28 cellular contexts compared by ENCODE assay signal in genomic region chr9:114789006-114789405, GRCh38.
"Had no signal": no experiment of that assay in that cellular context is flagged by ENCODE, and none has a peak within 500 bp of the region (broad histone marks: within the 10 kb centered on the region; RNA-seq: fewer than 3 reads in every experiment).

No MANE protein-coding gene starts in this region.

- H3K4me3 ChIP-seq: esophagus squamous epithelium, gastroesophageal sphincter, heart left ventricle, mucosa of descending colon, neural progenitor cell, stomach, transverse colon, uterus had no signal

- H2AFZ ChIP-seq: neural progenitor cell had no signal

- H3K4me2 ChIP-seq: neural progenitor cell had no signal

- H3K4me1 ChIP-seq: uterus had no signal

- H3K27me3 ChIP-seq: gastroesophageal sphincter, neural progenitor cell, stomach, transverse colon, uterus had no signal

- H3K9me3 ChIP-seq: esophagus squamous epithelium, gastroesophageal sphincter, heart left ventricle, mucosa of descending colon, stomach, transverse colon, uterus had no signal

- H3K9ac ChIP-seq: neural progenitor cell had no signal

- H3K36me3 ChIP-seq: esophagus squamous epithelium, gastroesophageal sphincter, heart left ventricle, neural progenitor cell, transverse colon, uterus, WERI-Rb-1 had no signal

- DNase-seq: activated CD4-positive, alpha-beta T cell treated with anti-CD3 and anti-CD28 coated beads, Interleukin-2, amount 10 ng/mL, durations not matched to agents 7 days and 5 days; activated CD4-positive, CD25-positive, alpha-beta regulatory T cell treated with anti-CD3 and anti-CD28 coated beads, Interleukin-2, amount 50 U/mL, for 72 hours; activated CD8-positive, alpha-beta T cell treated with anti-CD3 and anti-CD28 coated beads, Interleukin-2, amount 10 ng/mL, durations not matched to agents 7 days and 5 days; activated gamma-delta T cell; activated naive CD4-positive, alpha-beta T cell treated with anti-CD3 and anti-CD28 coated beads, Interleukin-2, amount 50 U/mL, for 16 hours; activated naive CD8-positive, alpha-beta T cell treated with anti-CD3 and anti-CD28 coated beads, Interleukin-2, amount 50 U/mL, for 24 hours; anterior cingulate cortex; central memory CD4-positive, alpha-beta T cell; dermis blood vessel endothelial cell; effector memory CD4-positive, alpha-beta T cell; esophagus squamous epithelium; heart left ventricle; islet precursor cell; left colon; mesenchymal stem cell; mucosa of descending colon; naive B cell; posterior cingulate gyrus; small intestine; stimulated activated CD4-positive, alpha-beta T cell treated with anti-CD3 and anti-CD28 coated beads, Interleukin-2, amount 100 ng/mL, for 24 hours; stomach; transverse colon; uterus; WERI-Rb-1 had no signal

- ATAC-seq: activated CD8-positive, alpha-beta T cell treated with anti-CD3 and anti-CD28 coated beads, Interleukin-2, amount 10 ng/mL, durations not matched to agents 7 days and 5 days; activated naive CD8-positive, alpha-beta T cell treated with anti-CD3 and anti-CD28 coated beads, Interleukin-2, amount 50 U/mL, for 24 hours; gastroesophageal sphincter; heart left ventricle; left colon; mucosa of descending colon; sciatic nerve; stimulated activated memory B cell treated with anti-CD40 and anti-IgM and Interleukin-4, amounts not matched to agents 10 μg/mL and 1 μg/mL and 100 μg/mL, for 72 hours had no signal

- H3K27ac ChIP-seq: esophagus squamous epithelium, gastroesophageal sphincter, heart left ventricle, neural progenitor cell, stomach, transverse colon, uterus, WERI-Rb-1 had no signal
